Comparison of ENCODE assay signal across 2 cellular contexts in genomic region chr20:52192296-52193007, GRCh38.
TF ChIP-seq lines count a peak whose summit lies in the region.

No MANE protein-coding gene starts in this region.

TF ChIP-seq in A549, 52 proteins besides CTCF, POLR2A, EP300 and RAD21 (continued from another document):
- TF ChIP-seq CHD2 (IDR thresholded peaks at IDR 0.05; ENCODE audit: low read length, partially characterized antibody) (no peak), ZNF302 (CRISPR knock-in tag; IDR thresholded peaks at IDR 0.05) (no peak)

TF ChIP-seq in HCT116, 20 proteins besides CTCF, POLR2A, EP300 and RAD21 (continued from another document):
- TF ChIP-seq ZNF274 (IDR thresholded peaks at IDR 0.05; ENCODE audit: low read depth, low read length): no peak
- no peak for TF ChIP-seq EZH2 (IDR thresholded peaks at IDR 0.05)
- no peak for TF ChIP-seq POLR2AphosphoS5 (IDR thresholded peaks at IDR 0.05; ENCODE audit: low read depth, low read length)
TF ChIP-seq in HCT116: peak in this region for 0.
